ENCODE assay signal across 12 cellular contexts in genomic region chr1:79711001-79711431, GRCh38.
A peak's percentile ranks its signal among the peaks of the same experiment; 100 is the strongest.
DNase-seq lines count a peak whose midpoint lies in the region; ATAC-seq and TF ChIP-seq lines count a peak whose summit lies in the region.
"Had no signal": no experiment of that assay in that cellular context is flagged by ENCODE, and none has a peak within 500 bp of the region (broad histone marks: within the 10 kb centered on the region; RNA-seq: fewer than 3 reads in every experiment).

No MANE protein-coding gene starts in this region.

- H3K27ac Mint-ChIP-seq in glutamatergic neuron (ENCODE audit: unreplicated experiment): no peak overlapping the region
- H3K27ac Mint-ChIP-seq: activated CD4-positive, alpha-beta T cell treated with anti-CD3 and anti-CD28 coated beads for 36 hours; H9 had no signal

- H3K36me3 ChIP-seq in ACC112 (ENCODE audit: insufficient read depth, low read length): no peaks in the 10 kb centered on the region

- peak overlapping the region; percentile 15; the same call in 1 of the 2 replicates for H3K27ac ChIP-seq in ACC112 (ENCODE audit: low read depth, low read length)
- H3K27ac ChIP-seq: A549 had no signal

- H3K9me3 Mint-ChIP-seq in glutamatergic neuron (ENCODE audit: unreplicated experiment): no peaks in the 10 kb centered on the region
- H3K9me3 Mint-ChIP-seq: H9 had no signal

- H3K4me3 Mint-ChIP-seq in glutamatergic neuron (ENCODE audit: unreplicated experiment): no peak overlapping the region
- H3K4me3 Mint-ChIP-seq: activated CD4-positive, alpha-beta T cell treated with anti-CD3 and anti-CD28 coated beads for 36 hours; H9 had no signal

- DNase-seq in amniotic epithelial cell (ENCODE audit: low read depth) (peak; percentile 36), glutamatergic neuron (no peak), left lobe of liver (ENCODE audit: low spot score) (no peak), superior temporal gyrus (ENCODE audit: extremely low spot score) (no peak), NCI-H510A treated with DMSO at 0.1 percent for 48 hours (lab: John Stamatoyannopoulos, UW) (no peak)
- DNase-seq: activated CD4-positive, alpha-beta T cell treated with anti-CD3 and anti-CD28 coated beads for 36 hours; H9; NCI-H774 had no signal

- H2AFZ ChIP-seq in ACC112 (ENCODE audit: low read length, unreplicated experiment): no peak overlapping the region

- no peaks in the 10 kb centered on the region for H3K79me2 ChIP-seq in ACC112 (ENCODE audit: control insufficient read depth, insufficient read depth, low read length, unreplicated experiment)

- H3K36me3 Mint-ChIP-seq in glutamatergic neuron (ENCODE audit: unreplicated experiment): no peaks in the 10 kb centered on the region

- no peaks in the 10 kb centered on the region for H3K4me1 Mint-ChIP-seq in glutamatergic neuron (ENCODE audit: low read depth, unreplicated experiment)
- H3K4me1 Mint-ChIP-seq: activated CD4-positive, alpha-beta T cell treated with anti-CD3 and anti-CD28 coated beads for 36 hours had no signal

- no peaks in the 10 kb centered on the region for H3K27me3 ChIP-seq in ACC112 (ENCODE audit: insufficient read depth, low read length)

- H3K4me1 ChIP-seq in ACC112 (ENCODE audit: control insufficient read depth, insufficient read depth, low read length, unreplicated experiment): peaks cover 11% of the 10 kb centered on the region
- H3K4me1 ChIP-seq: A549 had no signal

- ATAC-seq in GM19438 (IDR thresholded peaks at IDR 0.05; ENCODE audit: low read depth, unreplicated experiment) (peak; percentile 86), HG03045 (IDR thresholded peaks at IDR 0.05; ENCODE audit: unreplicated experiment) (peak; percentile 87), left lobe of liver (no peak)
- ATAC-seq: A549; activated CD4-positive, alpha-beta T cell treated with anti-CD3 and anti-CD28 coated beads for 36 hours had no signal

- no peaks in the 10 kb centered on the region for H3K27me3 Mint-ChIP-seq in glutamatergic neuron (ENCODE audit: unreplicated experiment)
- H3K27me3 Mint-ChIP-seq: activated CD4-positive, alpha-beta T cell treated with anti-CD3 and anti-CD28 coated beads for 36 hours had no signal

- TF ChIP-seq CTCF in glutamatergic neuron (IDR thresholded peaks at IDR 0.05; ENCODE audit: partially characterized antibody, unreplicated experiment): no peak

- H3K4me3 ChIP-seq in ACC112 (ENCODE audit: low read depth, low read length): no peak overlapping the region
- H3K4me3 ChIP-seq: A549 had no signal
